In the genomic region with DNA sequence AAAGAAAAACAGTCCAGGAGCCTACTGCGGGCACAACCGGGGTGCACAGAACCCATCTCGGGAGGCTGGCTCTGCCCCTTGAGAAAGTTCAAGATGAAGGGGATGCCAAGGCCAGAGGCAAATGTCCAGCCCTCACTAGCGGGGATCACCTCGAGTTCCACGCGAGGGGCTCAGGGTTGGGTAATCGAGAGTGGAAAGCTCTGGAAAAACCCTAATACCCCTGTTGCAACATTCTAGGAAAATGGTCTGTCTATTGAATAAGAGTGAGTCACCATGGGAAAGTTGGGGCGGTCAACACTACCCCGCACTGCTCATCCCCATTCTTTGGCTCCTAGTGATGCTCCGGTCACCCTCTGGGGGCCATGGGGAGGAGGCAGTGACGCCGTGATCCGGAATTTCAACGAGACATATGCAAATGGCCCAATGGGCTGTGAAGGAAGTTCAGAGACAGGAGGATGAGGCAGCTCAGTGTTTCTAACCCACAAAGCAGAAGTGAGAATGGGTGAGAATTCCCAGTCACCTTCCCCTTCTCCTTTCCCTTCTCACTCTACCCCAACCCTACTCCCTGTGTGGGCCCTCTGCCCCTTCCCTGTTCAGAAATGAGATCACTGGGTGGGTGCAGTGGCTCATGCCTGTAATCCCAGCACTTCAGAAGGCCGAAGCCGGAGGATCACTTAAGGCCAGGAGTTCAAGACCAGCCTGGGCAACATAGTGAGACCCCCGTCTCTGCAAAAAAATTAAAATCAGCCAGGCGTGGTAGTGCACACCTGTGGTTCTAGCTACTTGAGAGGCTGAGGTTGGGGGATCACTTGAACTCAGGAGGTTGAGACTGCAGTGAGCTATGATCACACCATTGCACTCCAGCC, we compare ENCODE assay signal across 8 cellular contexts. TPM values are rescaled to one million over a fixed set of nuclear protein-coding genes. Genes with fewer than 3 reads are reported as not detected.
DNase-seq lines count a peak whose midpoint lies in the region; TF ChIP-seq lines count a peak whose summit lies in the region.

No MANE protein-coding gene starts in this region.

- peak; percentile 90 for DNase-seq in Daoy (ENCODE audit: low read depth)
- peak; percentile 48 for DNase-seq in kidney glomerular epithelial cell (lab: John Stamatoyannopoulos, UW)
- no peak for DNase-seq in NCI-H510A treated with DMSO at 0.1 percent for 48 hours (lab: John Stamatoyannopoulos, UW)
- no peak for DNase-seq in NCI-H1048 (lab: John Stamatoyannopoulos, UW)
- no peak for DNase-seq in H7
- no peak for DNase-seq in activated CD4-positive, alpha-beta T cell treated with anti-CD3 and anti-CD28 coated beads for 48 hours

- no peak for TF ChIP-seq CTCF in HEK293 (tag by site-specific recombination; IDR thresholded peaks at IDR 0.05)
- no peak for TF ChIP-seq CTCF in OCI-LY1 (IDR thresholded peaks at IDR 0.05; ENCODE audit: low read length)

- H3K4me2 ChIP-seq in OCI-LY1 (ENCODE audit: low read length) = peak overlapping the region; percentile 1; the same call in 1 of the 2 replicates

- POLR2A ChIA-PET in HEK293 (lab: Yijun Ruan, JAX) = interaction anchor here (1.0 kb wide), 1 partner anchor 23 kb away, joined by 3 read pairs; no protein-coding TSS in a partner anchor

- H3K4me1 ChIP-seq in HEK293 (ENCODE audit: control insufficient read depth, insufficient read depth, low read length) (peaks cover 9% of the 10 kb centered on the region; the same call in 1 of the 2 replicates), OCI-LY1 (ENCODE audit: insufficient read depth, low read length, severe bottlenecking) (peaks cover 23% of the 10 kb centered on the region)

- H3F3A ChIP-seq in OCI-LY1 (ENCODE audit: insufficient read depth, low read length) = no peaks in the 10 kb centered on the region

- H3K27ac ChIP-seq in HEK293 (ENCODE audit: extremely low read depth, low read depth, low read length) (no peak overlapping the region), OCI-LY1 (ENCODE audit: low read depth, low read length, poor library complexity, severe bottlenecking) (peak overlapping the region; percentile 51)

- CTCF ChIA-PET in HEK293 (lab: Yijun Ruan, JAX) = interaction anchor here (0.7 kb wide), 1 partner anchor 60 kb away, joined by 4 read pairs; no protein-coding TSS in a partner anchor

- H2AFZ ChIP-seq in OCI-LY1 (ENCODE audit: low read length) = no peak overlapping the region

- H3K9me3 ChIP-seq in HEK293 (ENCODE audit: control insufficient read depth, insufficient read depth, low read depth, low read length) (no peaks in the 10 kb centered on the region), OCI-LY1 (ENCODE audit: low read length) (no peaks in the 10 kb centered on the region)

- H3K9ac ChIP-seq in OCI-LY1 (ENCODE audit: low read length) = no peak overlapping the region

- H4K20me1 ChIP-seq in OCI-LY1 (ENCODE audit: insufficient read depth, low read length) = no peaks in the 10 kb centered on the region

- no peaks in the 10 kb centered on the region for H3K36me3 ChIP-seq in HEK293 (ENCODE audit: control insufficient read depth in 2 of 2, insufficient read depth in 1 of 2, low read length in 2 of 2)
- no peaks in the 10 kb centered on the region for H3K36me3 ChIP-seq in OCI-LY1 (ENCODE audit: insufficient read depth, low read length)
- no peaks in the 10 kb centered on the region for H3K36me3 ChIP-seq in H7 (replicated peaks; ENCODE audit: control insufficient read depth, insufficient read depth, low read length)

- H3K79me2 ChIP-seq in OCI-LY1 (ENCODE audit: insufficient read depth, low read length) = no peaks in the 10 kb centered on the region

- H3K4me3 ChIP-seq in HEK293 (ENCODE audit: low read depth, low read length) (no peak overlapping the region), OCI-LY1 (ENCODE audit: low read depth, low read length, poor library complexity, severe bottlenecking) (no peak overlapping the region), H7 (ENCODE audit: insufficient read depth, low read depth, low read length) (no peak overlapping the region)

- H3K9me2 ChIP-seq in OCI-LY1 (ENCODE audit: low read depth, low read length) = no peaks in the 10 kb centered on the region

- H3K27me3 ChIP-seq in OCI-LY1 (ENCODE audit: insufficient read depth, low read length) (peaks cover 10% of the 10 kb centered on the region), H7 (ENCODE audit: control insufficient read depth, insufficient read depth, low read length) (peaks cover 5% of the 10 kb centered on the region)

TF ChIP-seq in HEK293, 187 proteins besides CTCF, POLR2A, EP300 and RAD21:
- TF ChIP-seq PRDM1 (tag by site-specific recombination; IDR thresholded peaks at IDR 0.05) = peak; percentile 79; the same call in 1 of the 2 replicates
- TF ChIP-seq ZNF600 (tag by site-specific recombination; IDR thresholded peaks at IDR 0.05) = 0 out of 2 replicates have a peak, but pooled peaks have one; percentile 57
- TF ChIP-seq ZNF121 (tag by site-specific recombination; IDR thresholded peaks at IDR 0.05) = 0 out of 2 replicates have a peak, but pooled peaks have one; percentile 46
- TF ChIP-seq ZNF658 (tag by site-specific recombination; IDR thresholded peaks at IDR 0.05) = no peak

RNA-seq across cellular contexts. Expression of a gene that starts 22.4 kb away (rescaled TPM):
- total RNA-seq in Daoy (2014; rRNA removed; shearing (Covaris generic)) = 25.3 and 27.9 TPM in 2 replicates
- total RNA-seq in H7 (2014; rRNA removed; shearing (Covaris generic)) = 13.3 and 26.9 TPM in 2 replicates

RNA-seq across cellular contexts. Expression of a gene that starts 41.0 kb away (rescaled TPM):
- total RNA-seq in Daoy (2014; rRNA removed; shearing (Covaris generic)) = 25.6 and 26.8 TPM in 2 replicates
- 63.7 and 71.8 TPM in 2 replicates for total RNA-seq in H7 (2014; rRNA removed; shearing (Covaris generic))

Comparison
In these comparisons a context has a peak if more than half of its experiments do, and no peak if none do; other contexts are left out.
1. DNase-seq: peak in Daoy (single experiment) and kidney glomerular epithelial cell (single experiment); none in NCI-H510A treated with DMSO at 0.1 percent for 48 hours (single experiment), NCI-H1048 (single experiment), H7 (single experiment) and activated CD4-positive, alpha-beta T cell treated with anti-CD3 and anti-CD28 coated beads for 48 hours (single experiment).